In the genomic region with DNA sequence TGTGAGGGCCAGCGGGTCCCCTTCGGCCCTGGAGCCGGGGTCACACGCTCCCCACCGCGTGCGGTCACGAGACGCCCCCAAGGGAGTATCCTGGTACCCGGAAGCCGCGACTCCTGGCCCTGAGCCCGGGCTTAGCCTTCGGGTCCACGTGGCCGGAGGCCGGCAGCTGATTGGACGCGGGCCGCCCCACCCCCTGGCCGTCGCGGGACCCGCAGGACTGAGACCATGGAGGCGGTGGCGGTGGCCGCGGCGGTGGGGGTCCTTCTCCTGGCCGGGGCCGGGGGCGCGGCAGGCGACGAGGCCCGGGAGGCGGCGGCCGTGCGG, we compare ENCODE assay signal across 8 cellular contexts. TPM values are rescaled to one million over a fixed set of nuclear protein-coding genes. Genes with fewer than 3 reads are reported as not detected.
DNase-seq lines count a peak whose midpoint lies in the region; ATAC-seq, FAIRE-seq and TF ChIP-seq lines count a peak whose summit lies in the region.

A gene (plus strand): TSS at position 194 of the 324 bp plus-strand sequence. CDS start 32 bp downstream, at position 226.

- H3K27ac ChIP-seq in astrocyte (ENCODE audit: low read depth, low read length), result peak within 1 kb of the TSS; percentile 41

- H3K36me3 ChIP-seq in astrocyte (ENCODE audit: insufficient read depth, low read length), result no peaks in the 10 kb centered on the region

- H3K27ac Mint-ChIP-seq in astrocyte (ENCODE audit: unreplicated experiment), result peak within 1 kb of the TSS; percentile 87

- peak within 1 kb of the TSS; percentile 82 for H3K9ac ChIP-seq in astrocyte (ENCODE audit: low read length)

- TF ChIP-seq CTCF in astrocyte (IDR thresholded peaks at IDR 0.05; ENCODE audit: insufficient read depth, low read depth, low read length), result no peak

- peak within 1 kb of the TSS; percentile 83 for H3K4me3 ChIP-seq in astrocyte (ENCODE audit: insufficient read depth, low read depth, low read length)

- H3K9me3 Mint-ChIP-seq in astrocyte (ENCODE audit: unreplicated experiment), result no peaks in the 10 kb centered on the region

- no peaks in the 10 kb centered on the region for H3K27me3 Mint-ChIP-seq in astrocyte (ENCODE audit: low read depth, unreplicated experiment)

- H3K4me2 ChIP-seq in astrocyte (ENCODE audit: low read length), result peak within 1 kb of the TSS; percentile 89

- no peaks in the 10 kb centered on the region for H4K20me1 ChIP-seq in astrocyte (ENCODE audit: insufficient read depth, low read length)

- peaks cover 11% of the 10 kb centered on the region for H3K79me2 ChIP-seq in astrocyte (ENCODE audit: insufficient read depth, low read length)

- H3K27me3 ChIP-seq in astrocyte (ENCODE audit: insufficient read depth, low read length), result no peaks in the 10 kb centered on the region

- no peak for FAIRE-seq in astrocyte (lab: Jason Lieb, UNC)

- ATAC-seq in GM18505 (IDR thresholded peaks at IDR 0.05; ENCODE audit: unreplicated experiment) (peak; percentile 80), HG02885 (IDR thresholded peaks at IDR 0.05; ENCODE audit: poor library complexity, unreplicated experiment) (peak; percentile 91)

- peak; percentile 81 for DNase-seq in NCI-H1694 treated with DMSO at 0.1 percent for 48 hours (lab: John Stamatoyannopoulos, UW)
- DNase-seq in T-helper 22 cell (ENCODE audit: low read depth), result peak; percentile 61
- peak; percentile 59 for DNase-seq in astrocyte (ENCODE audit: low read depth)
- peak; percentile 99 for DNase-seq in hepatic stellate cell (ENCODE audit: low spot score)
- DNase-seq in retina, result peak; percentile 87
- DNase-seq in foreskin melanocyte, result no peak

- H3K4me1 Mint-ChIP-seq in astrocyte (ENCODE audit: low read depth, unreplicated experiment), result peaks cover 11% of the 10 kb centered on the region

- peak; percentile 80 for TF ChIP-seq POLR2A in GM18505 (IDR thresholded peaks at IDR 0.05; ENCODE audit: borderline replicate concordance, extremely low read depth, insufficient read depth, insufficient read length)

- H3K4me3 Mint-ChIP-seq in astrocyte (ENCODE audit: unreplicated experiment), result peak within 1 kb of the TSS; percentile 88

- peaks cover 9% of the 10 kb centered on the region for H3K36me3 Mint-ChIP-seq in astrocyte (ENCODE audit: low read depth, unreplicated experiment)

- peak within 1 kb of the TSS; percentile 78 for H2AFZ ChIP-seq in astrocyte (ENCODE audit: low read depth, low read length)

- no peaks in the 10 kb centered on the region for H3K9me3 ChIP-seq in astrocyte (ENCODE audit: insufficient read depth, low read depth, low read length)

- H3K4me1 ChIP-seq in astrocyte (ENCODE audit: insufficient read depth, low read length), result peaks cover 11% of the 10 kb centered on the region

RNA-seq across cellular contexts. Expression of the gene that starts here (rescaled TPM):
- total RNA-seq in astrocyte, result 19.3 and 25.9 TPM in 2 replicates
